12 cellular contexts compared by ENCODE assay signal in the genomic region with DNA sequence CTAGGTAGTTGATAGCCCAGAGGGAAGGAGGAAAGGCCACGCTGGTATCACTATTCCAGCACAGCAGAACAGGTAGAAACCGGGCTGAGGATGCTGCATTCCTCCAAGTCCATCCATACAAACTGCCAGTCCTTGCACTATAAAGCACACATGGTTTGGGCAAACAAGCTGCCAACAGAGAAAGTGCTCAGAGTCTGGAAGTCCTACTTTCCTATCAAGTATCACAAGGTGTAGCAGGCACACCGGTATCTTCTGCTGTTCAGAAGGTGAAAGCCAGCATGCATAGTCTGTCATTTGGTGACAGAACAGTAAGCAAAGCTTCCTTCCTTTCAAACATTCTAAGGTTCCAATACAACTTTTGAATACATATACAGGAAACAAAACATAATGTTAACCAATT. TPM values are rescaled to one million over a fixed set of nuclear protein-coding genes. Genes with fewer than 3 reads are reported as not detected.
DNase-seq lines count a peak whose midpoint lies in the region; ATAC-seq and TF ChIP-seq lines count a peak whose summit lies in the region.
"Had no signal": no experiment of that assay in that cellular context is flagged by ENCODE, and none has a peak within 500 bp of the region (broad histone marks: within the 10 kb centered on the region; RNA-seq: fewer than 3 reads in every experiment).

No MANE protein-coding gene starts in this region.

- H3K27me3 Mint-ChIP-seq in activated naive CD4-positive, alpha-beta T cell treated with anti-CD3 and anti-CD28 coated beads, Interleukin-2, amount 50 U/mL, for 24 hours = no peaks in the 10 kb centered on the region

- H2BK12ac ChIP-seq in mesenchymal stem cell (ENCODE audit: low read length in 2 of 2) = no peak overlapping the region

- WGBS in mesenchymal stem cell = 95% methylated on average over 3 of the region's 3 CpGs
- WGBS in upper lobe of left lung, 2 donors = 56 to 66% methylated on average over 2 to 3 of the region's 3 CpGs

- H2BK120ac ChIP-seq in mesenchymal stem cell (ENCODE audit: low read depth, low read length) = no peak overlapping the region

- no peak overlapping the region for H2BK5ac ChIP-seq in mesenchymal stem cell (ENCODE audit: low read depth, low read length, poor library complexity, severe bottlenecking)

- H3K9me3 Mint-ChIP-seq in activated naive CD4-positive, alpha-beta T cell treated with anti-CD3 and anti-CD28 coated beads, Interleukin-2, amount 50 U/mL, for 24 hours = no peaks in the 10 kb centered on the region

- H3K79me1 ChIP-seq in mesenchymal stem cell (replicated peaks; ENCODE audit: low read length, poor library complexity, severe bottlenecking) = peaks cover 21% of the 10 kb centered on the region

- no peak overlapping the region for H4K91ac ChIP-seq in mesenchymal stem cell (ENCODE audit: low read length)

- H2AFZ ChIP-seq in mesenchymal stem cell (ENCODE audit: low read depth, low read length) = no peak overlapping the region

- no peak overlapping the region for H2AK5ac ChIP-seq in mesenchymal stem cell (ENCODE audit: low read length, severe bottlenecking)

- peak overlapping the region in 1 of 2 experiments; percentile 83 for H3K23ac ChIP-seq in mesenchymal stem cell (ENCODE audit: low read length in 2 of 2)

- ATAC-seq in upper lobe of left lung (ENCODE audit: low FRiP score in 2 of 2) (peak in 1 of 2 donors; percentile 1), GM18519 (IDR thresholded peaks at IDR 0.05; ENCODE audit: low FRiP score, unreplicated experiment) (no peak)

- H3K36me3 Mint-ChIP-seq in activated naive CD4-positive, alpha-beta T cell treated with anti-CD3 and anti-CD28 coated beads, Interleukin-2, amount 50 U/mL, for 24 hours = peaks cover 6% of the 10 kb centered on the region

- H3K4me2 ChIP-seq in mesenchymal stem cell (ENCODE audit: low read length, poor library complexity, severe bottlenecking) = no peak overlapping the region

- peaks cover 27% of the 10 kb centered on the region for H3K4me1 ChIP-seq in adipocyte (ENCODE audit: control insufficient read depth, insufficient read depth, low read length)
- H3K4me1 ChIP-seq in mesenchymal stem cell (ENCODE audit: control insufficient read depth, insufficient read depth, low read depth, low read length) = peaks cover 6% of the 10 kb centered on the region
- peaks cover 48 to 67% (median 62%) of the 10 kb centered on the region in 4 donors for H3K4me1 ChIP-seq in upper lobe of left lung

- H3K18ac ChIP-seq in mesenchymal stem cell (ENCODE audit: low read depth in 1 of 2, low read length in 2 of 2) = no peak overlapping the region

- H3K27ac Mint-ChIP-seq in activated naive CD4-positive, alpha-beta T cell treated with anti-CD3 and anti-CD28 coated beads, Interleukin-2, amount 50 U/mL, for 24 hours = peak overlapping the region; percentile 91

- no peak for TF ChIP-seq POLR2A in upper lobe of left lung (IDR thresholded peaks at IDR 0.05)

- H3K36me3 ChIP-seq in adipocyte (ENCODE audit: control insufficient read depth, insufficient read depth, low read length, severe bottlenecking) = no peaks in the 10 kb centered on the region
- no peaks in the 10 kb centered on the region for H3K36me3 ChIP-seq in mesenchymal stem cell (ENCODE audit: control insufficient read depth in 1 of 2, insufficient read depth in 2 of 2, low read depth in 1 of 2, low read length in 2 of 2)
- H3K36me3 ChIP-seq in upper lobe of left lung = no peaks in the 10 kb centered on the region
- H3K36me3 ChIP-seq: cardiac muscle cell, thoracic aorta had no signal

- H3K4me3 ChIP-seq in adipocyte (ENCODE audit: low read length) (no peak overlapping the region), mesenchymal stem cell (ENCODE audit: insufficient read depth in 1 of 2, low read depth in 1 of 2, low read length in 2 of 2) (peak overlapping the region in 1 of 2 experiments; percentile 21), upper lobe of left lung (no peak overlapping the region)
- H3K4me3 ChIP-seq: cardiac muscle cell had no signal

- peak overlapping the region; percentile 81 for H3K4me3 Mint-ChIP-seq in activated naive CD4-positive, alpha-beta T cell treated with anti-CD3 and anti-CD28 coated beads, Interleukin-2, amount 50 U/mL, for 24 hours

- peak overlapping the region in 1 of 2 experiments; percentile 11 for H3K14ac ChIP-seq in mesenchymal stem cell (ENCODE audit: low read length in 2 of 2)

- no peak overlapping the region for H3K27ac ChIP-seq in mesenchymal stem cell (ENCODE audit: low read length, poor library complexity, severe bottlenecking)
- H3K27ac ChIP-seq in upper lobe of left lung = peak overlapping the region; percentile 71 to 87 (median 76)
- H3K27ac ChIP-seq: cardiac muscle cell, VCaP had no signal

- H3K9me3 ChIP-seq in adipocyte (ENCODE audit: control insufficient read depth, low read length) (no peaks in the 10 kb centered on the region), mesenchymal stem cell (ENCODE audit: control insufficient read depth, low read length) (no peaks in the 10 kb centered on the region), upper lobe of left lung (no peaks in the 10 kb centered on the region)
- H3K9me3 ChIP-seq: thoracic aorta had no signal

- DNase-seq in activated naive CD4-positive, alpha-beta T cell treated with anti-CD3 and anti-CD28 coated beads, Interleukin-2, amount 50 U/mL, for 16 hours = no peak
- DNase-seq in adipocyte (ENCODE audit: low read depth) (no peak), mesenchymal stem cell (no peak), upper lobe of left lung (no peak), GDM1 (lab: John Stamatoyannopoulos, UW) (no peak), GM19238 (ENCODE audit: insufficient read length, low spot score) (no peak)
- DNase-seq: NCI-H526 treated with DMSO at 0.1 percent for 48 hours had no signal

- no peak overlapping the region for H2BK15ac ChIP-seq in mesenchymal stem cell (ENCODE audit: low read depth, poor library complexity, severe bottlenecking)

- H3K27me3 ChIP-seq in adipocyte (replicated peaks; ENCODE audit: control insufficient read depth, insufficient read depth, low read length) (no peaks in the 10 kb centered on the region), mesenchymal stem cell (ENCODE audit: control insufficient read depth in 1 of 2, insufficient read depth in 1 of 2, low read length in 2 of 2) (no peaks in the 10 kb centered on the region), upper lobe of left lung (no peaks in the 10 kb centered on the region)
- H3K27me3 ChIP-seq: cardiac muscle cell had no signal

- H3K9ac ChIP-seq in adipocyte (ENCODE audit: low read length) = peak overlapping the region; percentile 27
- H3K9ac ChIP-seq in mesenchymal stem cell (ENCODE audit: low read length) = peak overlapping the region; percentile 69

- TF ChIP-seq CTCF in upper lobe of left lung (IDR thresholded peaks at IDR 0.05) = no peak

- no peak for TF ChIP-seq EP300 in upper lobe of left lung (IDR thresholded peaks at IDR 0.05)

- H3K4ac ChIP-seq in mesenchymal stem cell (ENCODE audit: low read depth in 1 of 2, low read length in 2 of 2) = peak overlapping the region in 1 of 2 experiments; percentile 27

- peak overlapping the region; percentile 8 for H4K8ac ChIP-seq in mesenchymal stem cell (ENCODE audit: low read length)

- peaks cover 95% of the 10 kb centered on the region for H3K4me1 Mint-ChIP-seq in activated naive CD4-positive, alpha-beta T cell treated with anti-CD3 and anti-CD28 coated beads, Interleukin-2, amount 50 U/mL, for 24 hours

RNA-seq across cellular contexts. Expression of a gene that starts 14.9 kb away (rescaled TPM):
- 20.3 TPM for polyA plus RNA-seq in mesenchymal stem cell (2013, experiment 1 of 2)
- polyA plus RNA-seq in mesenchymal stem cell (2013, experiment 2 of 2) = 19.1 TPM
- total RNA-seq in upper lobe of left lung = 100 to 1,000 TPM in 5 of 6 donors, 10 to 100 TPM in 1; 96.4 to 175 (median 133) TPM

RNA-seq across cellular contexts. Expression of a gene that starts 32.7 kb away (rescaled TPM):
- polyA plus RNA-seq in mesenchymal stem cell (2013, experiment 1 of 2) = 42.8 TPM
- 42.2 TPM for polyA plus RNA-seq in mesenchymal stem cell (2013, experiment 2 of 2)
- total RNA-seq in upper lobe of left lung = 10 to 100 TPM; 37.2 to 76.5 (median 47.6) TPM

RNA-seq across cellular contexts. Expression of a gene that starts 32.9 kb away (rescaled TPM):
- polyA plus RNA-seq in mesenchymal stem cell (2013, experiment 1 of 2) = 4.3 TPM
- 4.2 TPM for polyA plus RNA-seq in mesenchymal stem cell (2013, experiment 2 of 2)
- 1 to 10 TPM; 2.6 to 9.4 (median 6.5) TPM for total RNA-seq in upper lobe of left lung

RNA-seq across cellular contexts. Expression of a gene that starts 47.3 kb away (rescaled TPM):
- polyA plus RNA-seq in mesenchymal stem cell (2013, experiment 1 of 2) = 17.4 TPM
- 17.0 TPM for polyA plus RNA-seq in mesenchymal stem cell (2013, experiment 2 of 2)
- 100 to 1,000 TPM in 1 of 6 donors, 10 to 100 TPM in 5; 10.2 to 106 (median 32.7) TPM for total RNA-seq in upper lobe of left lung
